ENCODE assay signal across 16 cellular contexts in genomic region chr17:4209611-4210010, GRCh38. TPM values are rescaled to one million over a fixed set of nuclear protein-coding genes. Genes with fewer than 3 reads are reported as not detected.
DNase-seq lines count a peak whose midpoint lies in the region; ATAC-seq and TF ChIP-seq lines count a peak whose summit lies in the region.
"Had no signal": no experiment of that assay in that cellular context is flagged by ENCODE, and none has a peak within 500 bp of the region (broad histone marks: within the 10 kb centered on the region; RNA-seq: fewer than 3 reads in every experiment).

No MANE protein-coding gene starts in this region.

- no peak overlapping the region for H3K9ac ChIP-seq in H9 (ENCODE audit: extremely low read depth, insufficient read length, low read length)
- H3K9ac ChIP-seq: GM23248 had no signal

- no peak overlapping the region for H3K4me3 Mint-ChIP-seq in H9
- H3K4me3 Mint-ChIP-seq: CD8-positive, alpha-beta T cell had no signal

- H3K4me1 ChIP-seq in H9 (ENCODE audit: insufficient read depth, low read length) (no peaks in the 10 kb centered on the region), esophagus squamous epithelium (peaks cover 0 to 10% (median 0%) of the 10 kb centered on the region in 3 donors), breast epithelium (no peaks in the 10 kb centered on the region)

- no CpG with 5 or more reads among the region's 7 CpGs for WGBS in H9 (ENCODE audit: extremely low coverage, insufficient read length, low lambda C conversion rate)
- 88 to 89% methylated on average over 7 of the region's 7 CpGs for WGBS in esophagus squamous epithelium, 2 donors

- H3K9me3 ChIP-seq in H9 (ENCODE audit: control insufficient read depth, low read depth, low read length) (no peaks in the 10 kb centered on the region), esophagus squamous epithelium (no peaks in the 10 kb centered on the region), breast epithelium (no peaks in the 10 kb centered on the region)
- H3K9me3 ChIP-seq: MG63 had no signal

- intact Hi-C loops in esophagus squamous epithelium (cut with DNase I), result loop anchor here (5.0 to 10.0 kb wide), 2 partner anchors 95 to 203 kb away; no protein-coding TSS in a partner anchor
- intact Hi-C loops in breast epithelium (cut with DNase I; ENCODE audit: low total_unique reads), result no loop called here

- no peak overlapping the region for H3K14ac ChIP-seq in H9 (ENCODE audit: insufficient read depth, low read length)

- H3K23me2 ChIP-seq in H9 (ENCODE audit: insufficient read length, low read depth, low read length, poor library complexity, severe bottlenecking), result no peaks in the 10 kb centered on the region

- no peak overlapping the region for H2BK120ac ChIP-seq in H9 (ENCODE audit: low read depth, low read length, poor library complexity, severe bottlenecking)

- no peak overlapping the region for H3K18ac ChIP-seq in H9 (ENCODE audit: insufficient read length, low read depth, low read length)

- H3K4ac ChIP-seq in H9 (ENCODE audit: low read depth, low read length), result no peak overlapping the region

- no peak overlapping the region for H3K4me2 ChIP-seq in H9 (ENCODE audit: insufficient read depth, insufficient read length, low read length)

- H4K5ac ChIP-seq in H9 (ENCODE audit: insufficient read length, low read depth, low read length), result no peak overlapping the region

- H3K27ac ChIP-seq in H9 (ENCODE audit: insufficient read length, low read depth, low read length) (no peak overlapping the region), esophagus squamous epithelium (peak overlapping the region in 3 of 4 donors; percentile 34 to 55 (median 38)), substantia nigra (ENCODE audit: low read depth, low read length, poor library complexity, severe bottlenecking) (peak overlapping the region; percentile 4), breast epithelium (no peak overlapping the region)
- H3K27ac ChIP-seq: GM23248 had no signal

- H4K20me1 ChIP-seq in H9 (ENCODE audit: control insufficient read depth, insufficient read depth, insufficient read length), result no peaks in the 10 kb centered on the region

- ATAC-seq in HG02870 (IDR thresholded peaks at IDR 0.05; ENCODE audit: unreplicated experiment) (no peak), HG03439 (IDR thresholded peaks at IDR 0.05; ENCODE audit: unreplicated experiment) (no peak)
- ATAC-seq: CD8-positive, alpha-beta T cell; Panc1 had no signal

- no peak overlapping the region for H2AK5ac ChIP-seq in H9 (ENCODE audit: insufficient read length, low read length)

- H3K27me3 ChIP-seq in H9 (ENCODE audit: insufficient read depth, low read length) (no peaks in the 10 kb centered on the region), esophagus squamous epithelium (no peaks in the 10 kb centered on the region), breast epithelium (no peaks in the 10 kb centered on the region)
- H3K27me3 ChIP-seq: MG63 had no signal

- TF ChIP-seq CTCF in H9 (conservative IDR thresholded peaks at IDR 0.05) (no peak), esophagus squamous epithelium (IDR thresholded peaks at IDR 0.05) (no peak), breast epithelium (IDR thresholded peaks at IDR 0.05) (no peak)

- H3K27me3 Mint-ChIP-seq in H9 (ENCODE audit: low read depth), result no peaks in the 10 kb centered on the region

- no peaks in the 10 kb centered on the region for H3K9me3 Mint-ChIP-seq in H9
- H3K9me3 Mint-ChIP-seq: CD8-positive, alpha-beta T cell had no signal

- H2BK15ac ChIP-seq in H9 (ENCODE audit: low read depth, low read length), result no peak overlapping the region

- H2BK12ac ChIP-seq in H9 (ENCODE audit: insufficient read length, low read depth, low read length), result no peak overlapping the region

- no peak overlapping the region for H2AFZ ChIP-seq in H9 (ENCODE audit: low read length)
- H2AFZ ChIP-seq: GM23248 had no signal

- H3K4me3 ChIP-seq in esophagus squamous epithelium (no peak overlapping the region), breast epithelium (no peak overlapping the region)
- H3K4me3 ChIP-seq: GM23248, MG63 had no signal

- H3T11ph ChIP-seq in H9 (ENCODE audit: low read length), result no peak overlapping the region

- no peak overlapping the region for H4K91ac ChIP-seq in H9 (ENCODE audit: insufficient read length, low read depth, low read length)

- H4K8ac ChIP-seq in H9 (replicated peaks; ENCODE audit: insufficient read length, low read depth, low read length), result no peak overlapping the region

- H3K36me3 Mint-ChIP-seq in H9 (ENCODE audit: insufficient read depth in 1 of 3, low read depth in 3 of 3), result peaks cover 24 to 66% (median 63%) of the 10 kb centered on the region in 3 experiments; a peak in 6 of 7 replicates

- no peaks in the 10 kb centered on the region for H3K4me1 Mint-ChIP-seq in H9

- H2BK5ac ChIP-seq in H9 (ENCODE audit: insufficient read length, low read length), result peak overlapping the region; percentile 38

- H3K27ac Mint-ChIP-seq in H9, result peak overlapping the region in 1 of 3 experiments; percentile 20; a peak in 2 of 7 replicates
- H3K27ac Mint-ChIP-seq: CD8-positive, alpha-beta T cell had no signal

- H3K56ac ChIP-seq in H9 (ENCODE audit: insufficient read length, low read depth, low read length), result no peak overlapping the region

- H2BK20ac ChIP-seq in H9 (ENCODE audit: low read depth, low read length, poor library complexity, severe bottlenecking), result no peak overlapping the region

- H3K36me3 ChIP-seq in esophagus squamous epithelium (peaks cover 8 to 83% (median 15%) of the 10 kb centered on the region in 3 donors), breast epithelium (no peaks in the 10 kb centered on the region)

- H3K79me2 ChIP-seq in H9 (ENCODE audit: insufficient read depth, low read length), result no peaks in the 10 kb centered on the region; the same call in 1 of the 2 replicates

- TF ChIP-seq POLR2A in esophagus squamous epithelium (IDR thresholded peaks at IDR 0.05) (no peak), breast epithelium (IDR thresholded peaks at IDR 0.05) (no peak)

- DNase-seq in H9 (peak; percentile 12), esophagus squamous epithelium (lab: John Stamatoyannopoulos, UW) (no peak), medulla oblongata (ENCODE audit: extremely low spot score) (peak; percentile 57), substantia nigra (lab: John Stamatoyannopoulos, UW) (peak in 7 of 49 donors; percentile 14 to 38 (median 20)), breast epithelium (ENCODE audit: low spot score in 2 of 2) (no peak)
- DNase-seq: CD8-positive, alpha-beta T cell; DMS79 treated with DMSO at 0.1 percent for 48 hours; GM23248; MG63; NCI-H1092 treated with DMSO at 0.1 percent for 48 hours; NCI-H1694; NCI-H774; SHP77 had no signal

- H3K23ac ChIP-seq in H9 (ENCODE audit: insufficient read length, low read depth, low read length), result no peak overlapping the region

- peaks cover 5% of the 10 kb centered on the region for H3K79me1 ChIP-seq in H9 (ENCODE audit: insufficient read depth, low read depth, low read length, poor library complexity, severe bottlenecking)

RNA-seq across cellular contexts. Expression of gene ANKFY1, which starts 54.2 kb away (rescaled TPM):
- total RNA-seq in H9 (2021) (45.4 and 51.9 TPM in 2 replicates), esophagus squamous epithelium (10 to 100 TPM; 21.0 to 34.7 (median 26.4) TPM), breast epithelium (10 to 100 TPM; 36.3 to 44.2 (median 42.1) TPM)

Comparison
In these comparisons a context has a peak if more than half of its experiments do, and no peak if none do; other contexts are left out.
1. DNase-seq: peak in H9 (single experiment) and medulla oblongata (single experiment); none in esophagus squamous epithelium (single experiment) and breast epithelium (0 of 2).
2. H3K27ac ChIP-seq: peak in esophagus squamous epithelium (3 of 4) and substantia nigra (single experiment); none in H9 (single experiment) and breast epithelium (0 of 2).